ENCODE assay signal across 17 cellular contexts in genomic region chr2:240326886-240327285, GRCh38.
DNase-seq lines count a peak whose midpoint lies in the region; ATAC-seq and TF ChIP-seq lines count a peak whose summit lies in the region.
"Had no signal": no experiment of that assay in that cellular context is flagged by ENCODE, and none has a peak within 500 bp of the region (broad histone marks: within the 10 kb centered on the region; RNA-seq: fewer than 3 reads in every experiment).

No MANE protein-coding gene starts in this region.

- H3K27me3 Mint-ChIP-seq in activated CD8-positive, alpha-beta memory T cell treated with anti-CD3 and anti-CD28 coated beads, Interleukin-2, amount 10 ng/mL, durations not matched to agents 7 days and 5 days = no peaks in the 10 kb centered on the region
- H3K27me3 Mint-ChIP-seq in neural crest cell (ENCODE audit: low read depth) (no peaks in the 10 kb centered on the region), type B pancreatic cell (peaks cover 13% of the 10 kb centered on the region)

- CTCF ChIA-PET in activated CD8-positive, alpha-beta memory T cell treated with anti-CD3 and anti-CD28 coated beads, Interleukin-2, amount 10 ng/mL, durations not matched to agents 7 days and 5 days (lab: Charles Lee) = no interaction called here

- no peak overlapping the region for H3K4me3 Mint-ChIP-seq in activated CD8-positive, alpha-beta memory T cell treated with anti-CD3 and anti-CD28 coated beads, Interleukin-2, amount 10 ng/mL, durations not matched to agents 7 days and 5 days
- H3K4me3 Mint-ChIP-seq in neural crest cell (no peak overlapping the region), type B pancreatic cell (no peak overlapping the region)
- H3K4me3 Mint-ChIP-seq: CD14-positive monocyte; CD8-positive, alpha-beta T cell had no signal

- H3K9me3 Mint-ChIP-seq in activated CD8-positive, alpha-beta memory T cell treated with anti-CD3 and anti-CD28 coated beads, Interleukin-2, amount 10 ng/mL, durations not matched to agents 7 days and 5 days (ENCODE audit: low read depth) = no peaks in the 10 kb centered on the region
- H3K9me3 Mint-ChIP-seq in neural crest cell = no peaks in the 10 kb centered on the region
- H3K9me3 Mint-ChIP-seq in type B pancreatic cell = peaks cover 5% of the 10 kb centered on the region

- TF ChIP-seq POLR2A in tibial nerve (IDR thresholded peaks at IDR 0.05) = no peak

- 92 to 93% methylated on average over 9 of the region's 9 CpGs for WGBS in tibial nerve, 2 donors

- H3K27ac ChIP-seq in coronary artery (no peak overlapping the region), tibial nerve (no peak overlapping the region)
- H3K27ac ChIP-seq: 22Rv1 had no signal

- TF ChIP-seq CTCF in coronary artery (IDR thresholded peaks at IDR 0.05) = no peak
- no peak for TF ChIP-seq CTCF in neural crest cell (conservative IDR thresholded peaks at IDR 0.05)
- no peak for TF ChIP-seq CTCF in type B pancreatic cell (conservative IDR thresholded peaks at IDR 0.05)
- TF ChIP-seq CTCF in tibial nerve (IDR thresholded peaks at IDR 0.05) = no peak

- H3K4me3 ChIP-seq in coronary artery (no peak overlapping the region), tibial nerve (no peak overlapping the region)
- H3K4me3 ChIP-seq: HAP-1 had no signal

- DNase-seq in activated CD8-positive, alpha-beta memory T cell treated with anti-CD3 and anti-CD28 coated beads, Interleukin-2, amount 10 ng/mL, durations not matched to agents 7 days and 5 days = peak; percentile 34
- no peak for DNase-seq in activated CD8-positive, alpha-beta memory T cell treated with anti-CD3 and anti-CD28 coated beads, Interleukin-2, amount 50 U/mL, for 48 hours
- DNase-seq in coronary artery (ENCODE audit: low spot score) (peak; percentile 28), neural crest cell (ENCODE audit: low read depth, low spot score) (no peak), type B pancreatic cell (ENCODE audit: extremely low spot score, unreplicated experiment) (peak; percentile 42), tibial nerve (ENCODE audit: low spot score in 2 of 2) (no peak)
- DNase-seq: CD8-positive, alpha-beta T cell; COR-L47; DMS153; DMS79 treated with DMSO at 0.1 percent for 48 hours; GOT3 had no signal

- TF ChIP-seq EP300 in tibial nerve (IDR thresholded peaks at IDR 0.05) = no peak

- ATAC-seq in activated CD8-positive, alpha-beta memory T cell treated with anti-CD3 and anti-CD28 coated beads, Interleukin-2, amount 10 ng/mL, durations not matched to agents 7 days and 5 days = no peak
- no peak for ATAC-seq in HG02642 (IDR thresholded peaks at IDR 0.05; ENCODE audit: poor library complexity, unreplicated experiment)
- ATAC-seq in HG03460 (IDR thresholded peaks at IDR 0.05; ENCODE audit: unreplicated experiment) = no peak
- ATAC-seq: CD8-positive, alpha-beta T cell; HepG2 had no signal

- peaks cover 0 to 9% (median 2%) of the 10 kb centered on the region in 4 donors for H3K9me3 ChIP-seq in tibial nerve
- H3K9me3 ChIP-seq: HAP-1 had no signal

- H3K36me3 ChIP-seq in tibial nerve = no peaks in the 10 kb centered on the region
- H3K36me3 ChIP-seq: HAP-1 had no signal

- H3K27ac Mint-ChIP-seq in activated CD8-positive, alpha-beta memory T cell treated with anti-CD3 and anti-CD28 coated beads, Interleukin-2, amount 10 ng/mL, durations not matched to agents 7 days and 5 days = no peak overlapping the region
- H3K27ac Mint-ChIP-seq in neural crest cell (ENCODE audit: unreplicated experiment) (peak overlapping the region; percentile 65), type B pancreatic cell (no peak overlapping the region)
- H3K27ac Mint-ChIP-seq: CD8-positive, alpha-beta T cell had no signal

- H3K36me3 Mint-ChIP-seq in activated CD8-positive, alpha-beta memory T cell treated with anti-CD3 and anti-CD28 coated beads, Interleukin-2, amount 10 ng/mL, durations not matched to agents 7 days and 5 days = no peaks in the 10 kb centered on the region
- H3K36me3 Mint-ChIP-seq in neural crest cell (ENCODE audit: low read depth) (no peaks in the 10 kb centered on the region), type B pancreatic cell (no peaks in the 10 kb centered on the region)
- H3K36me3 Mint-ChIP-seq: CD14-positive monocyte; CD8-positive, alpha-beta T cell had no signal

- H3K27me3 ChIP-seq in tibial nerve = no peaks in the 10 kb centered on the region

- peaks cover 0 to 11% (median 0%) of the 10 kb centered on the region in 4 donors for H3K4me1 ChIP-seq in tibial nerve
- H3K4me1 ChIP-seq: HAP-1 had no signal

- H3K4me1 Mint-ChIP-seq in activated CD8-positive, alpha-beta memory T cell treated with anti-CD3 and anti-CD28 coated beads, Interleukin-2, amount 10 ng/mL, durations not matched to agents 7 days and 5 days = no peaks in the 10 kb centered on the region
- peaks cover 17% of the 10 kb centered on the region for H3K4me1 Mint-ChIP-seq in neural crest cell
- peaks cover 6% of the 10 kb centered on the region for H3K4me1 Mint-ChIP-seq in type B pancreatic cell (ENCODE audit: unreplicated experiment)
- H3K4me1 Mint-ChIP-seq: CD14-positive monocyte had no signal

Comparison
In these comparisons a context has a peak if more than half of its experiments do, and no peak if none do; other contexts are left out.
1. DNase-seq: peak in activated CD8-positive, alpha-beta memory T cell treated with anti-CD3 and anti-CD28 coated beads, Interleukin-2, amount 10 ng/mL, durations not matched to agents 7 days and 5 days (single experiment), coronary artery (single experiment) and type B pancreatic cell (single experiment); none in activated CD8-positive, alpha-beta memory T cell treated with anti-CD3 and anti-CD28 coated beads, Interleukin-2, amount 50 U/mL, for 48 hours (single experiment), neural crest cell (single experiment) and tibial nerve (0 of 2).